1 cellular context compared by ENCODE assay signal in the genomic region with DNA sequence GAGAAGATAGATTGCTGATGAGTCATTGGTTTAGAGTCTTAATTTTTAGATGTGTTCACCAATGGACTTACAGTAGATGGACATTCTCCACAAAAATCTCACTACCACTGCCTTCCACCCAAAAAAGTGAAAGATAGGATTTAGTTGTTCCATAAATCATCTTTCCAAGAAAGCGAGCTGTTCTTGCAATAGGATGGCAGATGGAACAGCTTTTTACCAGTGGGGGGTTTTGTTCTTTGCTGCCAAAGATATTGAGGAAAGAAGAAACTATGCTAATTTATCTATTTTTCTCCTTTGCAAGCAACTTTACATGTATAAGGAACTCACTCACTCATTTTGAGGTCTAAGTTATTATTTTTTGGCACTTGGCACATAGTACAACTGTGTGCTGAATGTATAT.
TF ChIP-seq lines count a peak whose summit lies in the region.

No MANE protein-coding gene starts in this region.

TF ChIP-seq in H1, 55 proteins besides CTCF, POLR2A, EP300 and RAD21:
- TF ChIP-seq HDAC6 (IDR thresholded peaks at IDR 0.05; ENCODE audit: low read depth, low read length) (no peak), NANOG (IDR thresholded peaks at IDR 0.05; ENCODE audit: insufficient read depth, low read depth, low read length, poor library complexity, severe bottlenecking) (no peak), SP4 (IDR thresholded peaks at IDR 0.05; ENCODE audit: low read length) (no peak), EGR1 (IDR thresholded peaks at IDR 0.05; ENCODE audit: borderline replicate concordance, low read depth, low read length) (no peak), BCL11A (IDR thresholded peaks at IDR 0.05; ENCODE audit: low read depth in 2 of 2, low read length in 2 of 2) (no peak), TAF7 (optimal IDR thresholded peaks at IDR 0.05; ENCODE audit: borderline replicate concordance, low read depth, low read length) (no peak), SIRT6 (IDR thresholded peaks at IDR 0.05; ENCODE audit: low read length) (no peak), CBX8 (IDR thresholded peaks at IDR 0.05; ENCODE audit: borderline replicate concordance, low read depth, low read length) (no peak), SIN3A (conservative IDR thresholded peaks at IDR 0.05 in 1 of 2, IDR thresholded peaks at IDR 0.05 in 1 of 2; ENCODE audit: low read depth in 1 of 2, low read length in 2 of 2) (no peak), KDM5A (IDR thresholded peaks at IDR 0.05; ENCODE audit: low read length) (no peak), TCF12 (IDR thresholded peaks at IDR 0.05; ENCODE audit: low read depth, low read length) (no peak), RNF2 (IDR thresholded peaks at IDR 0.05; ENCODE audit: borderline replicate concordance, low read depth, low read length, missing control alignments, poor library complexity, severe bottlenecking) (no peak), YY1 (IDR thresholded peaks at IDR 0.05; ENCODE audit: low read depth, low read length) (no peak), GABPA (IDR thresholded peaks at IDR 0.05; ENCODE audit: borderline replicate concordance, insufficient read depth, low read length) (no peak), TBP (IDR thresholded peaks at IDR 0.05; ENCODE audit: low read depth, low read length) (no peak), PHF8 (conservative IDR thresholded peaks at IDR 0.05; ENCODE audit: low read depth, low read length) (no peak), FOSL1 (IDR thresholded peaks at IDR 0.05; ENCODE audit: insufficient read depth, low read depth, low read length) (no peak)
- TF ChIP-seq, protein P1, sequence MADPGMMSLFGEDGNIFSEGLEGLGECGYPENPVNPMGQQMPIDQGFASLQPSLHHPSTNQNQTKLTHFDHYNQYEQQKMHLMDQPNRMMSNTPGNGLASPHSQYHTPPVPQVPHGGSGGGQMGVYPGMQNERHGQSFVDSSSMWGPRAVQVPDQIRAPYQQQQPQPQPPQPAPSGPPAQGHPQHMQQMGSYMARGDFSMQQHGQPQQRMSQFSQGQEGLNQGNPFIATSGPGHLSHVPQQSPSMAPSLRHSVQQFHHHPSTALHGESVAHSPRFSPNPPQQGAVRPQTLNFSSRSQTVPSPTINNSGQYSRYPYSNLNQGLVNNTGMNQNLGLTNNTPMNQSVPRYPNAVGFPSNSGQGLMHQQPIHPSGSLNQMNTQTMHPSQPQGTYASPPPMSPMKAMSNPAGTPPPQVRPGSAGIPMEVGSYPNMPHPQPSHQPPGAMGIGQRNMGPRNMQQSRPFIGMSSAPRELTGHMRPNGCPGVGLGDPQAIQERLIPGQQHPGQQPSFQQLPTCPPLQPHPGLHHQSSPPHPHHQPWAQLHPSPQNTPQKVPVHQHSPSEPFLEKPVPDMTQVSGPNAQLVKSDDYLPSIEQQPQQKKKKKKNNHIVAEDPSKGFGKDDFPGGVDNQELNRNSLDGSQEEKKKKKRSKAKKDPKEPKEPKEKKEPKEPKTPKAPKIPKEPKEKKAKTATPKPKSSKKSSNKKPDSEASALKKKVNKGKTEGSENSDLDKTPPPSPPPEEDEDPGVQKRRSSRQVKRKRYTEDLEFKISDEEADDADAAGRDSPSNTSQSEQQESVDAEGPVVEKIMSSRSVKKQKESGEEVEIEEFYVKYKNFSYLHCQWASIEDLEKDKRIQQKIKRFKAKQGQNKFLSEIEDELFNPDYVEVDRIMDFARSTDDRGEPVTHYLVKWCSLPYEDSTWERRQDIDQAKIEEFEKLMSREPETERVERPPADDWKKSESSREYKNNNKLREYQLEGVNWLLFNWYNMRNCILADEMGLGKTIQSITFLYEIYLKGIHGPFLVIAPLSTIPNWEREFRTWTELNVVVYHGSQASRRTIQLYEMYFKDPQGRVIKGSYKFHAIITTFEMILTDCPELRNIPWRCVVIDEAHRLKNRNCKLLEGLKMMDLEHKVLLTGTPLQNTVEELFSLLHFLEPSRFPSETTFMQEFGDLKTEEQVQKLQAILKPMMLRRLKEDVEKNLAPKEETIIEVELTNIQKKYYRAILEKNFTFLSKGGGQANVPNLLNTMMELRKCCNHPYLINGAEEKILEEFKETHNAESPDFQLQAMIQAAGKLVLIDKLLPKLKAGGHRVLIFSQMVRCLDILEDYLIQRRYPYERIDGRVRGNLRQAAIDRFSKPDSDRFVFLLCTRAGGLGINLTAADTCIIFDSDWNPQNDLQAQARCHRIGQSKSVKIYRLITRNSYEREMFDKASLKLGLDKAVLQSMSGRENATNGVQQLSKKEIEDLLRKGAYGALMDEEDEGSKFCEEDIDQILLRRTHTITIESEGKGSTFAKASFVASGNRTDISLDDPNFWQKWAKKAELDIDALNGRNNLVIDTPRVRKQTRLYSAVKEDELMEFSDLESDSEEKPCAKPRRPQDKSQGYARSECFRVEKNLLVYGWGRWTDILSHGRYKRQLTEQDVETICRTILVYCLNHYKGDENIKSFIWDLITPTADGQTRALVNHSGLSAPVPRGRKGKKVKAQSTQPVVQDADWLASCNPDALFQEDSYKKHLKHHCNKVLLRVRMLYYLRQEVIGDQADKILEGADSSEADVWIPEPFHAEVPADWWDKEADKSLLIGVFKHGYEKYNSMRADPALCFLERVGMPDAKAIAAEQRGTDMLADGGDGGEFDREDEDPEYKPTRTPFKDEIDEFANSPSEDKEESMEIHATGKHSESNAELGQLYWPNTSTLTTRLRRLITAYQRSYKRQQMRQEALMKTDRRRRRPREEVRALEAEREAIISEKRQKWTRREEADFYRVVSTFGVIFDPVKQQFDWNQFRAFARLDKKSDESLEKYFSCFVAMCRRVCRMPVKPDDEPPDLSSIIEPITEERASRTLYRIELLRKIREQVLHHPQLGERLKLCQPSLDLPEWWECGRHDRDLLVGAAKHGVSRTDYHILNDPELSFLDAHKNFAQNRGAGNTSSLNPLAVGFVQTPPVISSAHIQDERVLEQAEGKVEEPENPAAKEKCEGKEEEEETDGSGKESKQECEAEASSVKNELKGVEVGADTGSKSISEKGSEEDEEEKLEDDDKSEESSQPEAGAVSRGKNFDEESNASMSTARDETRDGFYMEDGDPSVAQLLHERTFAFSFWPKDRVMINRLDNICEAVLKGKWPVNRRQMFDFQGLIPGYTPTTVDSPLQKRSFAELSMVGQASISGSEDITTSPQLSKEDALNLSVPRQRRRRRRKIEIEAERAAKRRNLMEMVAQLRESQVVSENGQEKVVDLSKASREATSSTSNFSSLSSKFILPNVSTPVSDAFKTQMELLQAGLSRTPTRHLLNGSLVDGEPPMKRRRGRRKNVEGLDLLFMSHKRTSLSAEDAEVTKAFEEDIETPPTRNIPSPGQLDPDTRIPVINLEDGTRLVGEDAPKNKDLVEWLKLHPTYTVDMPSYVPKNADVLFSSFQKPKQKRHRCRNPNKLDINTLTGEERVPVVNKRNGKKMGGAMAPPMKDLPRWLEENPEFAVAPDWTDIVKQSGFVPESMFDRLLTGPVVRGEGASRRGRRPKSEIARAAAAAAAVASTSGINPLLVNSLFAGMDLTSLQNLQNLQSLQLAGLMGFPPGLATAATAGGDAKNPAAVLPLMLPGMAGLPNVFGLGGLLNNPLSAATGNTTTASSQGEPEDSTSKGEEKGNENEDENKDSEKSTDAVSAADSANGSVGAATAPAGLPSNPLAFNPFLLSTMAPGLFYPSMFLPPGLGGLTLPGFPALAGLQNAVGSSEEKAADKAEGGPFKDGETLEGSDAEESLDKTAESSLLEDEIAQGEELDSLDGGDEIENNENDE (IDR thresholded peaks at IDR 0.05; ENCODE audit: insufficient replicate concordance, low read length): no peak
